Comparison of ENCODE assay signal across 8 cellular contexts in the genomic region with DNA sequence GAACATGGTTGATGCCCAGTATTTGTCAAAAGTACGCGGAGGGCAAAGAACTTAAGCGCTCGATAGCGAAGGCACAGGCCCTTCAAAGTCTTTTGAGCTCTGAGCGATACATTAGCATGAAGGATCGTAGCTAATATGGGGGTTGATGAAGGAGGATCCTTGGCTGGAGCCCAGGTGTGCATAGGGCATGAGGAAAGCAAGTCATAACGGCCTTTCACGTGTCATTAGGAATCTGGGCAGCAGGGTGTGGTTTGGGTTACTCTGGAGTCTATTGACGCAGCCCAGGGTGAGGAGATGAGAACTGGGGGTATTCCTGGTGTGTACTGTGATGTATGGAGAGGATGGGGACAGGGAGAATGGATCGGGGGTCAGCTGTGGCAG. TPM values are rescaled to one million over a fixed set of nuclear protein-coding genes. Genes with fewer than 3 reads are reported as not detected.
DNase-seq lines count a peak whose midpoint lies in the region; ATAC-seq and TF ChIP-seq lines count a peak whose summit lies in the region.

No MANE protein-coding gene starts in this region.

- peaks cover 5 to 17% (median 15%) of the 10 kb centered on the region in 4 donors for H3K36me3 ChIP-seq in esophagus muscularis mucosa
- peaks cover 4 to 23% (median 7%) of the 10 kb centered on the region in 3 experiments for H3K36me3 ChIP-seq in naive thymus-derived CD4-positive, alpha-beta T cell (ENCODE audit: control insufficient read depth in 2 of 3, insufficient read depth in 3 of 3, low read length in 3 of 3)

- H3K27me3 ChIP-seq in esophagus muscularis mucosa, result no peaks in the 10 kb centered on the region
- H3K27me3 ChIP-seq in naive thymus-derived CD4-positive, alpha-beta T cell (ENCODE audit: control insufficient read depth in 2 of 2, insufficient read depth in 2 of 2, low read length in 2 of 2), result no peaks in the 10 kb centered on the region

- H3K4me1 ChIP-seq in esophagus muscularis mucosa, result peaks cover 20 to 25% (median 23%) of the 10 kb centered on the region in 4 donors
- H3K4me1 ChIP-seq in naive thymus-derived CD4-positive, alpha-beta T cell (ENCODE audit: control insufficient read depth in 2 of 2, insufficient read depth in 2 of 2, low read length in 2 of 2), result peaks cover 10 to 12% of the 10 kb centered on the region in 2 donors

- H3K27ac ChIP-seq in esophagus muscularis mucosa (replicated peaks in 1 of 4), result peak overlapping the region; percentile 91 to 99 (median 95)
- H3K27ac ChIP-seq in naive thymus-derived CD4-positive, alpha-beta T cell (ENCODE audit: low read depth, low read length), result peak overlapping the region; percentile 96

- no peaks in the 10 kb centered on the region for H3K27me3 Mint-ChIP-seq in T-cell
- H3K27me3 Mint-ChIP-seq in naive thymus-derived CD4-positive, alpha-beta T cell, result peaks cover 0 to 15% (median 2%) of the 10 kb centered on the region in 5 donors

- CTCF ChIA-PET in T-cell (lab: Charles Lee), result interaction anchor here in 1 of 2 donors (0.7 kb wide), 1 partner anchor 256 kb away, joined by 3 read pairs; no protein-coding TSS in a partner anchor
- CTCF ChIA-PET in naive thymus-derived CD4-positive, alpha-beta T cell (lab: Charles Lee), result no interaction called here

- ATAC-seq in HG03103 (IDR thresholded peaks at IDR 0.05; ENCODE audit: low read depth, unreplicated experiment) (peak; percentile 7), T-cell (replicated peaks in 1 of 4) (peak; percentile 3 to 19 (median 12))
- ATAC-seq in naive thymus-derived CD4-positive, alpha-beta T cell, result peak; percentile 5

- no peak for TF ChIP-seq CTCF in esophagus muscularis mucosa (IDR thresholded peaks at IDR 0.05)

- no peak for TF ChIP-seq POLR2A in esophagus muscularis mucosa (IDR thresholded peaks at IDR 0.05; ENCODE audit: low read depth)

- H3K9me3 ChIP-seq in esophagus muscularis mucosa, result no peaks in the 10 kb centered on the region
- H3K9me3 ChIP-seq in naive thymus-derived CD4-positive, alpha-beta T cell (ENCODE audit: control insufficient read depth in 2 of 3, low read length in 3 of 3), result no peaks in the 10 kb centered on the region

- POLR2A ChIA-PET in T-cell (lab: Charles Lee), result no interaction called here
- POLR2A ChIA-PET in naive thymus-derived CD4-positive, alpha-beta T cell (lab: Charles Lee), result interaction anchor here (0.6 to 1.0 kb wide), 5 partner anchors 20 to 255 kb away, joined by 3 to 8 read pairs (median 4); a partner anchor contains a TSS

- H3K4me3 ChIP-seq in esophagus muscularis mucosa, result peak overlapping the region; percentile 78 to 92 (median 88)
- H3K4me3 ChIP-seq in naive thymus-derived CD4-positive, alpha-beta T cell (ENCODE audit: low read length), result peak overlapping the region; percentile 89

- H3K4me3 Mint-ChIP-seq in T-cell, result peak overlapping the region; percentile 93 to 96 (median 94)
- peak overlapping the region; percentile 84 to 97 (median 91) for H3K4me3 Mint-ChIP-seq in naive thymus-derived CD4-positive, alpha-beta T cell

- 8% methylated on average over 11 of the region's 11 CpGs for WGBS in esophagus muscularis mucosa

- peaks cover 10% of the 10 kb centered on the region for H3K36me3 Mint-ChIP-seq in T-cell
- H3K36me3 Mint-ChIP-seq in naive thymus-derived CD4-positive, alpha-beta T cell, result peaks cover under 1 to 9% (median 8%) of the 10 kb centered on the region in 5 donors

- H3K27ac Mint-ChIP-seq in T-cell, result peak overlapping the region; percentile 97 to 99
- peak overlapping the region; percentile 81 to 98 (median 94) for H3K27ac Mint-ChIP-seq in naive thymus-derived CD4-positive, alpha-beta T cell

- TF ChIP-seq EP300 in esophagus muscularis mucosa (IDR thresholded peaks at IDR 0.05), result no peak

- DNase-seq in NCI-H1105 treated with DMSO at 0.1 percent for 48 hours (lab: John Stamatoyannopoulos, UW) (peak; percentile 8), NCI-H1105 (lab: John Stamatoyannopoulos, UW) (no peak), T-cell (peak in 4 of 34 experiments; percentile 2 to 18 (median 5)), esophagus muscularis mucosa (ENCODE audit: extremely low spot score) (no peak), mesenteric fat pad (ENCODE audit: low spot score) (no peak), foreskin melanocyte (no peak)
- no peak for DNase-seq in naive thymus-derived CD4-positive, alpha-beta T cell

- peaks cover 30 to 46% (median 42%) of the 10 kb centered on the region in 3 donors for H3K4me1 Mint-ChIP-seq in T-cell
- H3K4me1 Mint-ChIP-seq in naive thymus-derived CD4-positive, alpha-beta T cell, result peaks cover 24 to 46% (median 40%) of the 10 kb centered on the region in 7 donors

- intact Hi-C loops in esophagus muscularis mucosa (cut with DNase I), result no loop called here
- intact Hi-C loops in naive thymus-derived CD4-positive, alpha-beta T cell (cut with micrococcal nuclease), result loop anchor here (1.0 to 10.0 kb wide), 16 partner anchors 29 to 1555 kb away; a partner anchor contains a TSS

- H3K9me3 Mint-ChIP-seq in T-cell, result peaks cover 0 to 2% (median 0%) of the 10 kb centered on the region in 3 donors
- peaks cover 0 to 7% (median 2%) of the 10 kb centered on the region in 11 donors for H3K9me3 Mint-ChIP-seq in naive thymus-derived CD4-positive, alpha-beta T cell

RNA-seq across cellular contexts. Expression of a gene that starts 0.6 kb away (rescaled TPM):
- total RNA-seq in T-cell (10 to 100 TPM; 15.2 to 38.0 (median 31.8) TPM), esophagus muscularis mucosa (10 to 100 TPM; 16.2 to 29.7 (median 24.3) TPM), mesenteric fat pad (23.9 TPM)
- total RNA-seq in naive thymus-derived CD4-positive, alpha-beta T cell, result 10 to 100 TPM; 10.8 to 35.9 (median 34.9) TPM
- polyA plus RNA-seq in naive thymus-derived CD4-positive, alpha-beta T cell, result 10 to 100 TPM; 48.6 to 65.5 TPM

RNA-seq across cellular contexts. Expression of a gene that starts 31.7 kb away (rescaled TPM):
- not detected for total RNA-seq in T-cell
- not detected for total RNA-seq in esophagus muscularis mucosa
- total RNA-seq in naive thymus-derived CD4-positive, alpha-beta T cell, result not detected
- polyA plus RNA-seq in naive thymus-derived CD4-positive, alpha-beta T cell, result not detected
- total RNA-seq in mesenteric fat pad, result not detected
